In the genomic region with DNA sequence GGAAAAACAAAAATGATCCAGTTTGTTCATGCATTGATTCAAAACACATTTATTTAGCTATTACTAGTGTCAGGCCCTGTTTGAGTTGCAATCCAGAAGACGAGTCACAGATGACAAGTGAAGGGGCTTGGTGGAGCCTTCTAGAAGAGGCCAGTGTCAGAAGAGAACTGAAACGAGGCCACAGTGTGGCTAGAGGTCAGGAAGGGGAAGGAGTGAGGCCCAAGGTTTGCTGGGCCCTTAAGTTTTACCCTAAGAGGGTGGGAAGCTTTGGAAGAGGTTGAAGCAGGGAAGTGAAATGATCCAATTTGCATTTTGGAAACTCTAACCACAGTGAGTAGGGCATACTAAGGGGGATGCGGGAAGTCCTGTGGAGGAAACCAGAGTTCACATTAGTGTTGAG, we compare ENCODE assay signal across 12 cellular contexts. TPM values are rescaled to one million over a fixed set of nuclear protein-coding genes. Genes with fewer than 3 reads are reported as not detected.
DNase-seq lines count a peak whose midpoint lies in the region; ATAC-seq, FAIRE-seq and TF ChIP-seq lines count a peak whose summit lies in the region.
"Had no signal": no experiment of that assay in that cellular context is flagged by ENCODE, and none has a peak within 500 bp of the region (broad histone marks: within the 10 kb centered on the region; RNA-seq: fewer than 3 reads in every experiment).

No MANE protein-coding gene starts in this region.

- H3K36me3 Mint-ChIP-seq in activated T-helper 17 cell treated with anti-CD3 and anti-CD28 coated beads, Interleukin-2, amount 50 U/mL, for 72 hours (ENCODE audit: low read depth): peaks cover 39% of the 10 kb centered on the region

- DNase-seq in GM18507 (ENCODE audit: extremely low spot score, insufficient read length, low read depth) (no peak), GM20000 (ENCODE audit: low spot score) (peak; percentile 10), NCI-H226 (no peak), left cardiac atrium (no peak)
- DNase-seq in stimulated activated CD4-positive, alpha-beta T cell treated with anti-CD3 and anti-CD28 coated beads, Interleukin-2, amount 100 ng/mL, for 24 hours: no peak
- no peak for DNase-seq in activated CD4-positive, CD25-positive, alpha-beta regulatory T cell (lab: John Stamatoyannopoulos, UW)
- DNase-seq: activated naive CD4-positive, alpha-beta T cell treated with anti-CD3 and anti-CD28 coated beads, Interleukin-2, amount 10 ng/mL, durations not matched to agents 7 days and 5 days; dorsolateral prefrontal cortex; spleen had no signal

- no peaks in the 10 kb centered on the region for H3K9me3 Mint-ChIP-seq in activated T-helper 17 cell treated with anti-CD3 and anti-CD28 coated beads, Interleukin-2, amount 50 U/mL, for 72 hours
- H3K9me3 Mint-ChIP-seq: activated naive CD4-positive, alpha-beta T cell treated with anti-CD3 and anti-CD28 coated beads, Interleukin-2, amount 10 ng/mL, durations not matched to agents 7 days and 5 days had no signal

- no peak for TF ChIP-seq CTCF in GM20000 (IDR thresholded peaks at IDR 0.05; ENCODE audit: extremely low read depth, missing control alignments)

- no peak overlapping the region for H3K4me3 Mint-ChIP-seq in activated T-helper 17 cell treated with anti-CD3 and anti-CD28 coated beads, Interleukin-2, amount 50 U/mL, for 72 hours
- H3K4me3 Mint-ChIP-seq: activated naive CD4-positive, alpha-beta T cell treated with anti-CD3 and anti-CD28 coated beads, Interleukin-2, amount 10 ng/mL, durations not matched to agents 7 days and 5 days had no signal

- FAIRE-seq in GM18507 (lab: Jason Lieb, UNC): peak; percentile 57

- H3K4me1 Mint-ChIP-seq in activated T-helper 17 cell treated with anti-CD3 and anti-CD28 coated beads, Interleukin-2, amount 50 U/mL, for 72 hours: peaks cover 9% of the 10 kb centered on the region
- H3K4me1 Mint-ChIP-seq: activated naive CD4-positive, alpha-beta T cell treated with anti-CD3 and anti-CD28 coated beads, Interleukin-2, amount 10 ng/mL, durations not matched to agents 7 days and 5 days had no signal

- H3K27ac Mint-ChIP-seq in activated T-helper 17 cell treated with anti-CD3 and anti-CD28 coated beads, Interleukin-2, amount 50 U/mL, for 72 hours: peak overlapping the region; percentile 1
- H3K27ac Mint-ChIP-seq: activated naive CD4-positive, alpha-beta T cell treated with anti-CD3 and anti-CD28 coated beads, Interleukin-2, amount 10 ng/mL, durations not matched to agents 7 days and 5 days had no signal

- no peaks in the 10 kb centered on the region for H3K27me3 Mint-ChIP-seq in activated T-helper 17 cell treated with anti-CD3 and anti-CD28 coated beads, Interleukin-2, amount 50 U/mL, for 72 hours
- H3K27me3 Mint-ChIP-seq: activated naive CD4-positive, alpha-beta T cell treated with anti-CD3 and anti-CD28 coated beads, Interleukin-2, amount 10 ng/mL, durations not matched to agents 7 days and 5 days had no signal

- intact Hi-C loops in left cardiac atrium (cut with DNase I): no loop called here

- peak; percentile 93 for ATAC-seq in HG03045 (IDR thresholded peaks at IDR 0.05; ENCODE audit: unreplicated experiment)
- peak; percentile 59 for ATAC-seq in activated T-helper 17 cell treated with anti-CD3 and anti-CD28 coated beads, Interleukin-2, amount 50 U/mL, for 72 hours (replicated peaks)
- ATAC-seq in left cardiac atrium: no peak
- ATAC-seq: HCT116 had no signal

RNA-seq across cellular contexts. Expression of a gene that starts 25.0 kb away (rescaled TPM):
- 10 to 100 TPM; 33.3 to 38.1 TPM for total RNA-seq in activated T-helper 17 cell treated with anti-CD3 and anti-CD28 coated beads, Interleukin-2, amount 50 U/mL, for 72 hours
- total RNA-seq in left cardiac atrium: under 1 TPM; 0.52 to 0.62 TPM

Comparison
In these comparisons a context has a peak if more than half of its experiments do, and no peak if none do; other contexts are left out.
1. ATAC-seq: peak in HG03045 (single experiment) and activated T-helper 17 cell treated with anti-CD3 and anti-CD28 coated beads, Interleukin-2, amount 50 U/mL, for 72 hours (single experiment); none in left cardiac atrium (0 of 2).
2. RNA of a gene that starts 25.0 kb away (total RNA-seq): 33.3 to 38.1 TPM in activated T-helper 17 cell treated with anti-CD3 and anti-CD28 coated beads, Interleukin-2, amount 50 U/mL, for 72 hours; 0.52 to 0.62 TPM in left cardiac atrium; every median in the first group is over 10 times any median in the second.